ENCODE assay signal across 37 cellular contexts in the genomic region with DNA sequence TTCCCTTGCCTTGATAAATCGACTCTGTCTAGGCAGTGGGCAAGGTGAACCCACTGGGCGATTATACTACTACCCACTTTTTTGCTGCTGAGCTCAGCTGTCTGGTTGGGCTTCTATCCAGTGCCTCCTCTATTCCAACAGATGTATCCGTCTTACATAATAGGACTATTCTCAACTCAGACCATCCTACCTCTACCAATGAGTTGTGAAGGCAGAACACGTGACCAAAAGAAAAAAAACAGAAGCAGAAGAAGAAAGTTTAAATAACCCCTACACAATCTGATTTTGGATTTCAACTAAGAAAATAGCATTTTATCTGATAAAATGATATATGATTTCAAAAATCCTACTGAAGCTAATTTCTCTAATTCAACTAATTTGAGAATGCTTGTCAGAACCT. TPM values are rescaled to one million over a fixed set of nuclear protein-coding genes. Genes with fewer than 3 reads are reported as not detected.
"Had no signal": no experiment of that assay in that cellular context is flagged by ENCODE, and none has a peak within 500 bp of the region (broad histone marks: within the 10 kb centered on the region; RNA-seq: fewer than 3 reads in every experiment).

No MANE protein-coding gene starts in this region.

- H3K4me1 ChIP-seq: adrenal gland, breast epithelium had no signal

- H3K27me3 Mint-ChIP-seq: activated B cell treated with CpG ODN at 0.5 μM for 24 hours; activated CD4-positive, alpha-beta memory T cell treated with anti-CD3 and anti-CD28 coated beads for 36 hours; activated CD4-positive, alpha-beta T cell treated with anti-CD3 and anti-CD28 coated beads, Interleukin-2, amount 10 ng/mL, durations not matched to agents 24 days and 14 days; activated CD8-positive, alpha-beta T cell treated with anti-CD3 and anti-CD28 coated beads for 36 hours; activated naive CD8-positive, alpha-beta T cell treated with anti-CD3 and anti-CD28 coated beads for 36 hours; activated T-helper 17 cell treated with anti-CD3 and anti-CD28 coated beads, Interleukin-2, amount 50 U/mL, for 72 hours; T-helper 17 cell had no signal

- H3K27ac Mint-ChIP-seq: activated B cell treated with CpG ODN at 0.5 μM for 24 hours; activated CD4-positive, alpha-beta memory T cell treated with anti-CD3 and anti-CD28 coated beads for 36 hours; activated CD4-positive, alpha-beta T cell treated with anti-CD3 and anti-CD28 coated beads, Interleukin-2, amount 10 ng/mL, durations not matched to agents 24 days and 14 days; activated CD8-positive, alpha-beta T cell treated with anti-CD3 and anti-CD28 coated beads for 36 hours; activated naive CD4-positive, alpha-beta T cell treated with anti-CD3 and anti-CD28 coated beads for 36 hours; activated naive CD4-positive, alpha-beta T cell treated with anti-CD3 and anti-CD28 coated beads, Interleukin-2, amount 50 U/mL, for 72 hours; activated naive CD8-positive, alpha-beta T cell treated with anti-CD3 and anti-CD28 coated beads for 36 hours; activated T-cell treated with anti-CD3 and anti-CD28 coated beads, Interleukin-2, amount 50 U/mL, for 72 hours; activated T-helper 1 cell treated with anti-CD3 and anti-CD28 coated beads, Interleukin-12 subunit alpha, Interleukin-12 subunit beta, Interleukin-2, Interleukin-4 antibody, amounts not matched to agents 30 ng/mL and 10 ng/mL and 1 ng/mL, durations not matched to agents 14 hours and 24 hours and 36 hours; activated T-helper 17 cell treated with anti-CD3 and anti-CD28 coated beads, Interleukin-2, amount 50 U/mL, for 72 hours; T-helper 17 cell; T-helper 2 cell treated with Interferon-gamma antibody and Interleukin-4, amounts not matched to agents 5 μg/mL and 100 μg/mL, for 36 hours had no signal

- DNase-seq: activated B cell treated with CpG ODN at 0.5 μM for 24 hours; activated CD4-positive, alpha-beta memory T cell treated with anti-CD3 and anti-CD28 coated beads for 36 hours; activated CD4-positive, alpha-beta T cell treated with anti-CD3 and anti-CD28 coated beads for 4 hours; activated CD4-positive, alpha-beta T cell treated with anti-CD3 and anti-CD28 coated beads, Interleukin-2, amount 10 ng/mL, durations not matched to agents 24 days and 14 days; activated CD4-positive, alpha-beta T cell treated with anti-CD3 and anti-CD28 coated beads, Interleukin-2, amount 50 U/mL, for 1 hour; activated CD4-positive, alpha-beta T cell treated with anti-CD3 and anti-CD28 coated beads, Interleukin-2, amount 50 U/mL, for 4 hours; activated CD4-positive, CD25-positive, alpha-beta regulatory T cell treated with anti-CD3 and anti-CD28 coated beads, Interleukin-2, amount 50 U/mL, for 72 hours; activated CD8-positive, alpha-beta memory T cell treated with anti-CD3 and anti-CD28 coated beads, Interleukin-2, amount 50 U/mL, for 4 hours; activated CD8-positive, alpha-beta T cell treated with anti-CD3 and anti-CD28 coated beads for 36 hours; activated effector memory CD4-positive, alpha-beta T cell treated with anti-CD3 and anti-CD28 coated beads, Interleukin-2, amount 50 U/mL, for 16 hours; activated gamma-delta T cell treated with Interleukin-2 at 50 U/mL for 16 hours; activated naive CD4-positive, alpha-beta T cell; activated naive CD4-positive, alpha-beta T cell treated with anti-CD3 and anti-CD28 coated beads for 36 hours; activated naive CD4-positive, alpha-beta T cell treated with anti-CD3 and anti-CD28 coated beads, Interleukin-2, amount 50 U/mL, for 16 hours; activated naive CD8-positive, alpha-beta T cell treated with anti-CD3 and anti-CD28 coated beads for 36 hours; activated T-cell treated with anti-CD3 and anti-CD28 coated beads for 4 hours; activated T-cell treated with anti-CD3 and anti-CD28 coated beads, Interleukin-2, amount 50 U/mL, for 1 hour; activated T-cell treated with anti-CD3 and anti-CD28 coated beads, Interleukin-2, amount 50 U/mL, for 4 hours; activated T-cell treated with anti-CD3 and anti-CD28 coated beads, Interleukin-2, amount 50 U/mL, for 72 hours; adrenal gland; amniotic stem cell; aorta; body of pancreas; brain microvascular endothelial cell; central memory CD4-positive, alpha-beta T cell; T-helper 17 cell; T-helper 9 cell had no signal

- H3K9me3 ChIP-seq: adrenal gland, body of pancreas, breast epithelium had no signal

- H3K4me3 ChIP-seq: adrenal gland, body of pancreas, breast epithelium had no signal

- H3K36me3 ChIP-seq: adrenal gland, brain microvascular endothelial cell, breast epithelium had no signal

- H3K36me3 Mint-ChIP-seq: activated CD4-positive, alpha-beta memory T cell treated with anti-CD3 and anti-CD28 coated beads for 36 hours; activated naive CD4-positive, alpha-beta T cell treated with anti-CD3 and anti-CD28 coated beads, Interleukin-2, amount 50 U/mL, for 72 hours; activated naive CD8-positive, alpha-beta T cell treated with anti-CD3 and anti-CD28 coated beads for 36 hours had no signal

- H3K4me3 Mint-ChIP-seq: activated B cell treated with CpG ODN at 0.5 μM for 24 hours; activated CD4-positive, alpha-beta memory T cell treated with anti-CD3 and anti-CD28 coated beads for 36 hours; activated CD4-positive, alpha-beta T cell treated with anti-CD3 and anti-CD28 coated beads, Interleukin-2, amount 10 ng/mL, durations not matched to agents 24 days and 14 days; activated CD8-positive, alpha-beta T cell treated with anti-CD3 and anti-CD28 coated beads for 36 hours; activated naive CD4-positive, alpha-beta T cell treated with anti-CD3 and anti-CD28 coated beads for 36 hours; activated naive CD8-positive, alpha-beta T cell treated with anti-CD3 and anti-CD28 coated beads for 36 hours; activated T-cell treated with anti-CD3 and anti-CD28 coated beads, Interleukin-2, amount 50 U/mL, for 4 hours; activated T-cell treated with anti-CD3 and anti-CD28 coated beads, Interleukin-2, amount 50 U/mL, for 72 hours; activated T-helper 1 cell treated with anti-CD3 and anti-CD28 coated beads, Interleukin-12 subunit alpha, Interleukin-12 subunit beta, Interleukin-2, Interleukin-4 antibody, amounts not matched to agents 30 ng/mL and 10 ng/mL and 1 ng/mL, durations not matched to agents 14 hours and 24 hours and 36 hours; activated T-helper 17 cell treated with anti-CD3 and anti-CD28 coated beads, Interleukin-2, amount 50 U/mL, for 72 hours; T-helper 17 cell; T-helper 2 cell treated with Interferon-gamma antibody and Interleukin-4, amounts not matched to agents 5 μg/mL and 100 μg/mL, for 36 hours had no signal

- ATAC-seq: activated CD8-positive, alpha-beta T cell treated with anti-CD3 and anti-CD28 coated beads for 36 hours; activated naive CD4-positive, alpha-beta T cell treated with anti-CD3 and anti-CD28 coated beads, Interleukin-2, amount 50 U/mL, for 72 hours; activated T-cell treated with anti-CD3 and anti-CD28 coated beads, Interleukin-2, amount 50 U/mL, for 4 hours; activated T-cell treated with anti-CD3 and anti-CD28 coated beads, Interleukin-2, amount 50 U/mL, for 72 hours; activated T-helper 17 cell treated with anti-CD3 and anti-CD28 coated beads, Interleukin-2, amount 50 U/mL, for 72 hours; body of pancreas; T-helper 17 cell had no signal

- H3K9me3 Mint-ChIP-seq: activated B cell treated with CpG ODN at 0.5 μM for 24 hours; activated CD4-positive, alpha-beta memory T cell treated with anti-CD3 and anti-CD28 coated beads for 36 hours; activated CD4-positive, alpha-beta T cell treated with anti-CD3 and anti-CD28 coated beads, Interleukin-2, amount 10 ng/mL, durations not matched to agents 24 days and 14 days; activated CD8-positive, alpha-beta T cell treated with anti-CD3 and anti-CD28 coated beads for 36 hours; activated naive CD4-positive, alpha-beta T cell treated with anti-CD3 and anti-CD28 coated beads for 36 hours; activated naive CD4-positive, alpha-beta T cell treated with anti-CD3 and anti-CD28 coated beads, Interleukin-2, amount 50 U/mL, for 72 hours; activated naive CD8-positive, alpha-beta T cell treated with anti-CD3 and anti-CD28 coated beads for 36 hours; activated T-cell treated with anti-CD3 and anti-CD28 coated beads, Interleukin-2, amount 50 U/mL, for 4 hours; activated T-cell treated with anti-CD3 and anti-CD28 coated beads, Interleukin-2, amount 50 U/mL, for 72 hours; activated T-helper 1 cell treated with anti-CD3 and anti-CD28 coated beads, Interleukin-12 subunit alpha, Interleukin-12 subunit beta, Interleukin-2, Interleukin-4 antibody, amounts not matched to agents 30 ng/mL and 10 ng/mL and 1 ng/mL, durations not matched to agents 14 hours and 24 hours and 36 hours; activated T-helper 17 cell treated with anti-CD3 and anti-CD28 coated beads, Interleukin-2, amount 50 U/mL, for 72 hours; T-helper 2 cell treated with Interferon-gamma antibody and Interleukin-4, amounts not matched to agents 5 μg/mL and 100 μg/mL, for 36 hours had no signal

- H3K27me3 ChIP-seq: adrenal gland, body of pancreas, brain microvascular endothelial cell, breast epithelium had no signal

RNA-seq across cellular contexts. Expression of gene SHOC1, which starts 16.2 kb away (rescaled TPM):
- total RNA-seq: activated B cell treated with CpG ODN at 0.5 μM for 24 hours; activated CD4-positive, alpha-beta memory T cell treated with anti-CD3 and anti-CD28 coated beads for 36 hours; activated CD4-positive, alpha-beta T cell treated with anti-CD3 and anti-CD28 coated beads, Interleukin-2, amount 10 ng/mL, durations not matched to agents 24 days and 14 days; activated CD8-positive, alpha-beta memory T cell treated with anti-CD3 and anti-CD28 coated beads for 36 hours; activated CD8-positive, alpha-beta T cell treated with anti-CD3 and anti-CD28 coated beads for 36 hours; activated naive CD4-positive, alpha-beta T cell treated with anti-CD3 and anti-CD28 coated beads for 36 hours; activated naive CD8-positive, alpha-beta T cell treated with anti-CD3 and anti-CD28 coated beads for 36 hours; activated T-cell treated with anti-CD3 and anti-CD28 coated beads, Interleukin-2, amount 50 U/mL, for 4 hours; activated T-cell treated with anti-CD3 and anti-CD28 coated beads, Interleukin-2, amount 50 U/mL, for 72 hours; activated T-helper 1 cell treated with anti-CD3 and anti-CD28 coated beads, Interleukin-12 subunit alpha, Interleukin-12 subunit beta, Interleukin-2, Interleukin-4 antibody, amounts not matched to agents 30 ng/mL and 10 ng/mL and 1 ng/mL, durations not matched to agents 14 hours and 24 hours and 36 hours; activated T-helper 17 cell treated with anti-CD3 and anti-CD28 coated beads, Interleukin-2, amount 50 U/mL, for 72 hours; astrocyte; cardiac septum; cerebellum; T-helper 1 cell treated with Interleukin-12 subunit alpha and Interleukin-12 subunit beta and Interleukin-4 antibody, amounts not matched to agents 30 ng/mL and 1 ng/mL, for 36 hours; T-helper 17 cell had no signal
- polyA plus RNA-seq: aorta had no signal
